ENCODE assay signal across 25 cellular contexts in genomic region chr11:2498750-2499149, GRCh38. TPM values are rescaled to one million over a fixed set of nuclear protein-coding genes. Genes with fewer than 3 reads are reported as not detected.
A peak's percentile ranks its signal among the peaks of the same experiment; 100 is the strongest.
DNase-seq lines count a peak whose midpoint lies in the region; ATAC-seq, FAIRE-seq and TF ChIP-seq lines count a peak whose summit lies in the region.
"Had no signal": no experiment of that assay in that cellular context is flagged by ENCODE, and none has a peak within 500 bp of the region (broad histone marks: within the 10 kb centered on the region; RNA-seq: fewer than 3 reads in every experiment).

No MANE protein-coding gene starts in this region.

- DNase-seq in activated naive CD4-positive, alpha-beta T cell treated with anti-CD3 and anti-CD28 coated beads, Interleukin-2, amount 10 ng/mL, durations not matched to agents 7 days and 5 days = no peak
- DNase-seq in chondrocyte (ENCODE audit: low spot score) = peak; percentile 62
- DNase-seq in kidney = peak; percentile 55
- DNase-seq in stomach = peak; percentile 21
- DNase-seq: C1 segment of cervical spinal cord; Calu3; CD4-positive, alpha-beta memory T cell; COR-L47; DMS53; DMS79 treated with DMSO at 0.1 percent for 48 hours; GF-D8; GOT3; HFFc6 had no signal

- H3K27me3 Mint-ChIP-seq in activated naive CD4-positive, alpha-beta T cell treated with anti-CD3 and anti-CD28 coated beads, Interleukin-2, amount 50 U/mL, for 24 hours = peaks cover 1% of the 10 kb centered on the region
- H3K27me3 Mint-ChIP-seq in activated naive CD4-positive, alpha-beta T cell treated with anti-CD3 and anti-CD28 coated beads, Interleukin-2, amount 10 ng/mL, durations not matched to agents 7 days and 5 days = peaks cover 9% of the 10 kb centered on the region
- H3K27me3 Mint-ChIP-seq in chondrocyte (ENCODE audit: low read depth) = peaks cover 56% of the 10 kb centered on the region
- H3K27me3 Mint-ChIP-seq: CD4-positive, alpha-beta memory T cell had no signal

- H3K9ac ChIP-seq in kidney (ENCODE audit: low read length in 2 of 2) = no peak overlapping the region

- peak overlapping the region; percentile 24 for H3K27ac Mint-ChIP-seq in activated naive CD4-positive, alpha-beta T cell treated with anti-CD3 and anti-CD28 coated beads, Interleukin-2, amount 50 U/mL, for 24 hours
- no peak overlapping the region for H3K27ac Mint-ChIP-seq in activated naive CD4-positive, alpha-beta T cell treated with anti-CD3 and anti-CD28 coated beads, Interleukin-2, amount 10 ng/mL, durations not matched to agents 7 days and 5 days
- no peak overlapping the region for H3K27ac Mint-ChIP-seq in chondrocyte (ENCODE audit: unreplicated experiment)
- H3K27ac Mint-ChIP-seq: CD4-positive, alpha-beta memory T cell; HFFc6 had no signal

- no peak for FAIRE-seq in kidney (lab: Jason Lieb, UNC)
- FAIRE-seq: GM12891, GM18507, H54 had no signal

- H3K4me1 Mint-ChIP-seq in activated naive CD4-positive, alpha-beta T cell treated with anti-CD3 and anti-CD28 coated beads, Interleukin-2, amount 50 U/mL, for 24 hours = peaks cover 7% of the 10 kb centered on the region
- no peaks in the 10 kb centered on the region for H3K4me1 Mint-ChIP-seq in activated naive CD4-positive, alpha-beta T cell treated with anti-CD3 and anti-CD28 coated beads, Interleukin-2, amount 10 ng/mL, durations not matched to agents 7 days and 5 days
- H3K4me1 Mint-ChIP-seq in chondrocyte (ENCODE audit: low read depth) = no peaks in the 10 kb centered on the region

- H3K27ac ChIP-seq in kidney (ENCODE audit: low read depth in 2 of 2, low read length in 2 of 2) (no peak overlapping the region), stomach (no peak overlapping the region)

- H3K36me3 Mint-ChIP-seq in activated naive CD4-positive, alpha-beta T cell treated with anti-CD3 and anti-CD28 coated beads, Interleukin-2, amount 50 U/mL, for 24 hours = peaks cover 29% of the 10 kb centered on the region
- peaks cover 25% of the 10 kb centered on the region for H3K36me3 Mint-ChIP-seq in activated naive CD4-positive, alpha-beta T cell treated with anti-CD3 and anti-CD28 coated beads, Interleukin-2, amount 10 ng/mL, durations not matched to agents 7 days and 5 days
- H3K36me3 Mint-ChIP-seq in chondrocyte (ENCODE audit: low read depth) = peaks cover 9% of the 10 kb centered on the region

- no peak overlapping the region for H3K4me3 Mint-ChIP-seq in activated naive CD4-positive, alpha-beta T cell treated with anti-CD3 and anti-CD28 coated beads, Interleukin-2, amount 50 U/mL, for 24 hours
- no peak overlapping the region for H3K4me3 Mint-ChIP-seq in activated naive CD4-positive, alpha-beta T cell treated with anti-CD3 and anti-CD28 coated beads, Interleukin-2, amount 10 ng/mL, durations not matched to agents 7 days and 5 days
- H3K4me3 Mint-ChIP-seq in chondrocyte (ENCODE audit: unreplicated experiment) = no peak overlapping the region
- H3K4me3 Mint-ChIP-seq: CD4-positive, alpha-beta memory T cell; HFFc6 had no signal

- TF ChIP-seq CTCF in chondrocyte (IDR thresholded peaks at IDR 0.05) = no peak
- no peak for TF ChIP-seq CTCF in kidney (IDR thresholded peaks at IDR 0.05; ENCODE audit: borderline replicate concordance, extremely low read depth, insufficient read depth)
- TF ChIP-seq CTCF in stomach (IDR thresholded peaks at IDR 0.05) = no peak

- ATAC-seq in GM19395 (IDR thresholded peaks at IDR 0.05; ENCODE audit: unreplicated experiment) (no peak), HG03457 (IDR thresholded peaks at IDR 0.05; ENCODE audit: unreplicated experiment) (no peak)

- H3K9me3 ChIP-seq in kidney (ENCODE audit: control insufficient read depth in 1 of 2, low read length in 2 of 2) = peaks cover 2 to 4% of the 10 kb centered on the region in 2 donors
- peaks cover 0 to 38% (median 21%) of the 10 kb centered on the region in 4 donors for H3K9me3 ChIP-seq in stomach

- TF ChIP-seq EP300 in stomach (IDR thresholded peaks at IDR 0.05) = no peak

- H3K4me3 ChIP-seq in kidney (ENCODE audit: low read length in 2 of 2) = no peak overlapping the region
- H3K4me3 ChIP-seq in stomach = no peak overlapping the region
- H3K4me3 ChIP-seq: HAP-1 had no signal

- peaks cover 0 to 11% (median 0%) of the 10 kb centered on the region in 3 donors for H3K27me3 ChIP-seq in stomach

- intact Hi-C loops in kidney (cut with DNase I) (no loop called here), stomach (cut with DNase I; ENCODE audit: low total_unique reads) (no loop called here)

- TF ChIP-seq POLR2A in stomach (IDR thresholded peaks at IDR 0.05) = no peak

- H3K36me3 ChIP-seq in kidney (ENCODE audit: control insufficient read depth in 1 of 2, insufficient read depth in 2 of 2, low read length in 2 of 2) = no peaks in the 10 kb centered on the region
- H3K36me3 ChIP-seq in stomach = no peaks in the 10 kb centered on the region
- H3K36me3 ChIP-seq: HAP-1 had no signal

- 79 to 92% (median 86%) methylated on average over 4 to 7 of the region's 7 CpGs for WGBS in stomach, 5 donors

- peaks cover 0 to 2% of the 10 kb centered on the region in 2 donors for H3K4me1 ChIP-seq in kidney (ENCODE audit: control insufficient read depth in 1 of 2, insufficient read depth in 1 of 2, low read depth in 1 of 2, low read length in 2 of 2)
- no peaks in the 10 kb centered on the region for H3K4me1 ChIP-seq in stomach
- H3K4me1 ChIP-seq: HAP-1 had no signal

- H3K9me3 Mint-ChIP-seq in activated naive CD4-positive, alpha-beta T cell treated with anti-CD3 and anti-CD28 coated beads, Interleukin-2, amount 50 U/mL, for 24 hours = peaks cover 18% of the 10 kb centered on the region
- H3K9me3 Mint-ChIP-seq in activated naive CD4-positive, alpha-beta T cell treated with anti-CD3 and anti-CD28 coated beads, Interleukin-2, amount 10 ng/mL, durations not matched to agents 7 days and 5 days = peaks cover 65% of the 10 kb centered on the region
- H3K9me3 Mint-ChIP-seq in chondrocyte (ENCODE audit: low read depth) = peaks cover 54% of the 10 kb centered on the region

- CTCF ChIA-PET in activated naive CD4-positive, alpha-beta T cell treated with anti-CD3 and anti-CD28 coated beads, Interleukin-2, amount 10 ng/mL, durations not matched to agents 7 days and 5 days (lab: Charles Lee) = no interaction called here

RNA-seq across cellular contexts. Expression of gene KCNQ1, which starts 53.9 kb away (rescaled TPM):
- total RNA-seq in chondrocyte (0.41 TPM in 1 of 3 replicates, not detected in the others), kidney (45.5 TPM), stomach (100 to 1,000 TPM in 1 of 5 donors, 10 to 100 TPM in 4; 12.1 to 155 (median 75.9) TPM)
- polyA plus RNA-seq in kidney (ENCODE audit: insufficient read depth, low read depth, low replicate concordance) (49.4 TPM), stomach (10 to 100 TPM; 29.3 to 55.8 (median 42.2) TPM)
- total RNA-seq: A673, Daoy, HFFc6 had no signal
- polyA plus RNA-seq: BJ had no signal

RNA-seq across cellular contexts. Expression of gene TRPM5, which starts 54.4 kb away (rescaled TPM):
- total RNA-seq in chondrocyte (not detected in 3 replicates), kidney (0.25 TPM), stomach (10 to 100 TPM in 1 of 5 donors, under 1 TPM in 3, not detected in 1; 0.43 to 11.6 (median 0.50) TPM)
- polyA plus RNA-seq in kidney (ENCODE audit: insufficient read depth, low read depth, low replicate concordance) (0.69 TPM), stomach (under 1 TPM; 0.15 to 0.61 (median 0.31) TPM)
- total RNA-seq: A172, A673, Calu3, G401, HFFc6 had no signal
- polyA plus RNA-seq: BJ; CD4-positive, alpha-beta memory T cell had no signal
